In the genomic region with DNA sequence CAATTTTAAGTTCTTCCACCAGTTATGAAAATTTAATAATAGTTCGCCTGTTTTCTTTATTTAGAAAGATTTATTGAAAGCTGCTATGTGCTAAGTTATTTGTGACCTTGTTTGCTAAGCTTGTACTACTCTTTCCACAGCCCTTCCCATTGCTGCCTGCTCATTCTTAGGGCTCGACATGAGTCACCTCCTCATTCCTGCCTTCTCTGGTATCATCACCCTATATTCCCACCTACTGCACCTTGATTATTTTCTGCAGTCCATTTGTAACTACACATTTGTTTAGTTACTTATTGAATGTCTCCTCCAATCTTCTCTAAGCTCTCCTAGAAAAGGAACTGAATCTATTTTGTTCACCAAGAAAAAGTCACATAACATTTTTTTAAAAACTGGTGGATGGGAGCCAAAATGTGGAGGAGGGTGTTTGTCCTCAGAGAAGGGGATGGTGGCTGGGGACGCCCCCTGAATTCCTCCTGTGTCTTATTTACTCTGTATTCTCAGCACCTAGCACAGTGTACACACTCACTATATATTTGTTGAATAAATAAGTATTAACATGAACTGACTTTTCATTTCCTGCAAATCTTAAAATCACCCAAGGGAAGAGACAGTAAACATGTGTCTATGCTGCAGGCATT, we compare ENCODE assay signal across 1 cellular context.
TF ChIP-seq lines count a peak whose summit lies in the region.

No MANE protein-coding gene starts in this region.

TF ChIP-seq in HEK293, 187 proteins besides CTCF, POLR2A, EP300 and RAD21 (continued from another document):
- TF ChIP-seq, protein P1, sequence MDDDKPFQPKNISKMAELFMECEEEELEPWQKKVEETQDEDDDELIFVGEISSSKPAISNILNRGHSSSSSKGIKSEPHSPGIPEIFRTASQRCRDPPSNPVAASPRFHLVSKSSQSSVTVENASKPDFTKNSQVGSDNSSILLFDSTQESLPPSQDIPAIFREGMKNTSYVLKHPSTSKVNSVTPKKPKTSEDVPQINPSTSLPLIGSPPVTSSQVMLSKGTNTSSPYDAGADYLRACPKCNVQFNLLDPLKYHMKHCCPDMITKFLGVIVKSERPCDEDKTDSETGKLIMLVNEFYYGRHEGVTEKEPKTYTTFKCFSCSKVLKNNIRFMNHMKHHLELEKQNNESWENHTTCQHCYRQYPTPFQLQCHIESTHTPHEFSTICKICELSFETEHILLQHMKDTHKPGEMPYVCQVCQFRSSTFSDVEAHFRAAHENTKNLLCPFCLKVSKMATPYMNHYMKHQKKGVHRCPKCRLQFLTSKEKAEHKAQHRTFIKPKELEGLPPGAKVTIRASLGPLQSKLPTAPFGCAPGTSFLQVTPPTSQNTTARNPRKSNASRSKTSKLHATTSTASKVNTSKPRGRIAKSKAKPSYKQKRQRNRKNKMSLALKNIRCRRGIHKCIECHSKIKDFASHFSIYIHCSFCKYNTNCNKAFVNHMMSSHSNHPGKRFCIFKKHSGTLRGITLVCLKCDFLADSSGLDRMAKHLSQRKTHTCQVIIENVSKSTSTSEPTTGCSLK (tag by site-specific recombination; IDR thresholded peaks at IDR 0.05): no peak
- no peak for TF ChIP-seq ZSCAN30 (tag by site-specific recombination; IDR thresholded peaks at IDR 0.05)
- no peak for TF ChIP-seq ZNF658 (tag by site-specific recombination; IDR thresholded peaks at IDR 0.05)
- TF ChIP-seq EGR2 (tag by site-specific recombination; IDR thresholded peaks at IDR 0.05; ENCODE audit: low read depth): peak; percentile 33
- no peak for TF ChIP-seq ZNF776 (tag by site-specific recombination; IDR thresholded peaks at IDR 0.05; ENCODE audit: borderline replicate concordance)
- TF ChIP-seq, protein P2, sequence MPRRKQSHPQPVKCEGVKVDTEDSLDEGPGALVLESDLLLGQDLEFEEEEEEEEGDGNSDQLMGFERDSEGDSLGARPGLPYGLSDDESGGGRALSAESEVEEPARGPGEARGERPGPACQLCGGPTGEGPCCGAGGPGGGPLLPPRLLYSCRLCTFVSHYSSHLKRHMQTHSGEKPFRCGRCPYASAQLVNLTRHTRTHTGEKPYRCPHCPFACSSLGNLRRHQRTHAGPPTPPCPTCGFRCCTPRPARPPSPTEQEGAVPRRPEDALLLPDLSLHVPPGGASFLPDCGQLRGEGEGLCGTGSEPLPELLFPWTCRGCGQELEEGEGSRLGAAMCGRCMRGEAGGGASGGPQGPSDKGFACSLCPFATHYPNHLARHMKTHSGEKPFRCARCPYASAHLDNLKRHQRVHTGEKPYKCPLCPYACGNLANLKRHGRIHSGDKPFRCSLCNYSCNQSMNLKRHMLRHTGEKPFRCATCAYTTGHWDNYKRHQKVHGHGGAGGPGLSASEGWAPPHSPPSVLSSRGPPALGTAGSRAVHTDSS (tag by site-specific recombination; IDR thresholded peaks at IDR 0.05): no peak
